21 cellular contexts compared by ENCODE assay signal in the genomic region with DNA sequence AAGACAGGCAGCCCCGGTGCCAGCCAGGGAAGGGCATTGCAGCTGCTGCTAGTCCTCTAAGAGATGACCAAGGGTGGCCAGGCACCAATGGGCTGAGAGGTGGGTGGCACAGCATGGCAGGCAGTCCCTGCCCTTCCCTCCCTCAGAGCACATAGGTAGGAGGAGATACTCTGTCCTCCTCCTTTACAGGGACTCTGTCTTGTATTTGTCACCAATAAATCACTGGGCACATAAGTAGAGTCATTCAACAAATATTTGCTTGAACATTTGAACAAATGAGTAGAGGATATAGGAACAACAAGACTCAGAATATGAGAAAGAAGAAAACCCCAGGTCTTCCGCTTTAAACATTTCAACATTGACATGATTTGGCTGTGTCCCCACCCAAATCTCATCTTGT.
"Had no signal": no experiment of that assay in that cellular context is flagged by ENCODE, and none has a peak within 500 bp of the region (broad histone marks: within the 10 kb centered on the region; RNA-seq: fewer than 3 reads in every experiment).

No MANE protein-coding gene starts in this region.

- H3K36me3 ChIP-seq: colonic mucosa, left lung, vagina had no signal

- FAIRE-seq: bronchial epithelial cell, kidney had no signal

- DNase-seq: activated CD4-positive, alpha-beta T cell treated with anti-CD3 and anti-CD28 coated beads for 1 hour; activated CD4-positive, alpha-beta T cell treated with anti-CD3 and anti-CD28 coated beads, Interleukin-2, amount 50 U/mL, for 1 hour; activated CD8-positive, alpha-beta T cell treated with anti-CD3 and anti-CD28 coated beads, Interleukin-2, amount 10 ng/mL, durations not matched to agents 7 days and 5 days; activated gamma-delta T cell; activated naive CD4-positive, alpha-beta T cell treated with anti-CD3 and anti-CD28 coated beads, Interleukin-2, amount 50 U/mL, for 16 hours; colonic mucosa; dorsolateral prefrontal cortex; endodermal cell; kidney; left lung; naive thymus-derived CD8-positive, alpha-beta T cell; retina; stimulated activated CD4-positive, alpha-beta T cell treated with anti-CD3 and anti-CD28 coated beads, Interleukin-2, amount 100 ng/mL, for 48 hours; stimulated activated CD8-positive, alpha-beta memory T cell treated with anti-CD3 and anti-CD28 coated beads, Interleukin-4, amount 100 ng/mL, for 48 hours; stimulated activated naive CD4-positive, alpha-beta T cell; testis; trophoblast cell had no signal

- H3K4me1 ChIP-seq: colonic mucosa, testis had no signal

- H3K9me3 ChIP-seq: colonic mucosa, left lung, testis, vagina had no signal

- H3K27ac ChIP-seq: colonic mucosa, dorsolateral prefrontal cortex, epithelial cell of prostate, left lung, testis, vagina, VCaP had no signal

- H3K4me3 ChIP-seq: colonic mucosa, dorsolateral prefrontal cortex, left lung, testis, vagina had no signal

- ATAC-seq: activated CD8-positive, alpha-beta T cell treated with anti-CD3 and anti-CD28 coated beads, Interleukin-2, amount 10 ng/mL, durations not matched to agents 7 days and 5 days; left lung; naive thymus-derived CD8-positive, alpha-beta T cell had no signal

- H3K27me3 ChIP-seq: colonic mucosa, left lung, testis, vagina had no signal
